In the genomic region with DNA sequence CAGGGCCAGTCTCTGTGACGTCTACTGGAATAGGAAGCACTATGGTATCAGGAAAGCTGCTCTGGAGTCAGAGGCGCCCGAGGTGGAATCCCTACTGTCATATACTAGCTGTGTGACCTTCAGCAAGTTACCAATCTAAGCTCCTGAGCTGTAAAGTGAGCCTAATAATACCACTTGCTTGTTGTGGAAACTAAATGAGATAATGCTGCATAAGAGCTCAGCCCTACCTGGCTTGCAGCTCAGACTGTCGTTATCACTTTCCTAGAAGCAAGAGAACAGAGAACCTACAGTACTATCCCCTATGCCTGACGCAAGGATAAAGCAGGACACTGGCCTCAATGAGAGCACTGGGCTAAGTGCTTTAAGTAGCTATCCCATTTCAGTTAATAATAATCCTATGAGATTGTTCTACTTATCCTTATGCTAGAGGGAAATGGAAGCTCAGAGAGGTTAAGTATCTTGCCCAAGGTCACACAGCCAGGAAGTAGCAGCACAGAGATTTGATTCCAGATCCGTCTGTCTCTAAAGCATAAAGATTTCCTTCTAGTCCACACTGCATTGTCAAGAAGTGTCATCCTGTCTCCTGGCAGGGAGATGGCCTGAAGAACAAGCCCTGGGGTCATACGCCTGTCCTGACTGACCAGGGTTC, we compare ENCODE assay signal across 27 cellular contexts.
"Had no signal": no experiment of that assay in that cellular context is flagged by ENCODE, and none has a peak within 500 bp of the region (broad histone marks: within the 10 kb centered on the region; RNA-seq: fewer than 3 reads in every experiment).

No MANE protein-coding gene starts in this region.

- DNase-seq: colonic mucosa; effector CD8-positive, alpha-beta T cell; endodermal cell; foreskin fibroblast; gastrocnemius medialis; head of caudate nucleus; hypothalamus; immature natural killer cell; islet precursor cell; kidney glomerular epithelial cell; mesenchymal stem cell; mucosa of descending colon; naive B cell; pancreas; retina; sigmoid colon; stimulated activated CD4-positive, alpha-beta T cell treated with anti-CD3 and anti-CD28 coated beads, Interleukin-2, amount 100 ng/mL, for 24 hours; stimulated activated CD4-positive, alpha-beta T cell treated with anti-CD3 and anti-CD28 coated beads, Interleukin-4, amount 100 ng/mL, for 24 hours; stimulated activated naive CD4-positive, alpha-beta T cell treated with Interleukin-2 at 50 U/mL for 16 hours; stomach; thyroid gland had no signal

- H3K27ac ChIP-seq: colonic mucosa, epithelial cell of prostate, gastrocnemius medialis, neutrophil, pancreas, sigmoid colon, stomach, thyroid gland, vagina had no signal

- H3K9me3 ChIP-seq: colonic mucosa, gastrocnemius medialis, mucosa of descending colon, neutrophil, pancreas, sigmoid colon, stomach, thyroid gland, vagina had no signal

- H3K4me1 ChIP-seq: colonic mucosa, gastrocnemius medialis, pancreas, sigmoid colon, stomach, thyroid gland, vagina had no signal

- H3K27me3 ChIP-seq: colonic mucosa, gastrocnemius medialis, neutrophil, pancreas, sigmoid colon, thyroid gland, vagina had no signal

- FAIRE-seq: pancreas had no signal

- H3K36me3 ChIP-seq: colonic mucosa, gastrocnemius medialis, neutrophil, pancreas, sigmoid colon, stomach, thyroid gland, vagina had no signal

- H3K4me3 ChIP-seq: colonic mucosa, gastrocnemius medialis, mucosa of descending colon, pancreas, sigmoid colon, stomach, thyroid gland, vagina had no signal

- ATAC-seq: esophagus mucosa; gastrocnemius medialis; mucosa of descending colon; natural killer cell treated with Interleukin-12 subunit alpha and Interleukin-12 subunit beta and Interleukin-15 and Interleukin-18, amount 100 ng/mL, for 72 hours; pancreas; stimulated activated effector memory CD8-positive, alpha-beta T cell treated with anti-CD3 and anti-CD28 coated beads, Interleukin-12 subunit alpha, Interleukin-12 subunit beta, amount 100 ng/mL, for 72 hours had no signal
